Comparison of ENCODE assay signal across 12 cellular contexts in genomic region chr13:99421758-99422555, GRCh38.
DNase-seq lines count a peak whose midpoint lies in the region; ATAC-seq and TF ChIP-seq lines count a peak whose summit lies in the region.
"Had no signal": no experiment of that assay in that cellular context is flagged by ENCODE, and none has a peak within 500 bp of the region (broad histone marks: within the 10 kb centered on the region; RNA-seq: fewer than 3 reads in every experiment).

No MANE protein-coding gene starts in this region.

- no peaks in the 10 kb centered on the region for H3K36me3 Mint-ChIP-seq in neural crest cell (ENCODE audit: low read depth)

- H3K4me3 Mint-ChIP-seq in neural crest cell, result no peak overlapping the region
- H3K4me3 Mint-ChIP-seq: endodermal cell had no signal

- peak; percentile 15 for DNase-seq in SKM-1 treated with dmso at 0.1 percent for 144 hours (lab: John Stamatoyannopoulos, UW; ENCODE audit: unreplicated experiment)
- no peak for DNase-seq in SKM-1 (lab: John Stamatoyannopoulos, UW; ENCODE audit: unreplicated experiment)
- DNase-seq in activated CD8-positive, alpha-beta memory T cell treated with anti-CD3 and anti-CD28 coated beads, Interleukin-2, amount 50 U/mL, for 48 hours, result peak; percentile 69
- DNase-seq in neural crest cell (ENCODE audit: low read depth, low spot score), result no peak
- no peak for DNase-seq in NCI-H2029 (lab: John Stamatoyannopoulos, UW)
- DNase-seq in HUDEP-2 (lab: John Stamatoyannopoulos, UW; ENCODE audit: unreplicated experiment in 76 of 76), result no peak
- DNase-seq: endodermal cell; mesendoderm; NCI-H1105 treated with DMSO at 0.1 percent for 48 hours; NK-92 treated with Interleukin-12 subunit alpha and Interleukin-12 subunit beta, amount 100 ng/mL, for 24 hours had no signal

- no peaks in the 10 kb centered on the region for H3K9me3 Mint-ChIP-seq in neural crest cell
- H3K9me3 Mint-ChIP-seq: endodermal cell had no signal

- TF ChIP-seq CTCF in neural crest cell (conservative IDR thresholded peaks at IDR 0.05), result no peak

- peaks cover 58% of the 10 kb centered on the region for H3K27me3 Mint-ChIP-seq in neural crest cell (ENCODE audit: low read depth)

- peak overlapping the region; percentile 58 for H3K27ac Mint-ChIP-seq in neural crest cell (ENCODE audit: unreplicated experiment)
- H3K27ac Mint-ChIP-seq: endodermal cell had no signal

- ATAC-seq in HG02610 (IDR thresholded peaks at IDR 0.05; ENCODE audit: unreplicated experiment), result peak; percentile 50
- no peak for ATAC-seq in GM18520 (IDR thresholded peaks at IDR 0.05; ENCODE audit: unreplicated experiment)

- peaks cover 16% of the 10 kb centered on the region for H3K4me1 Mint-ChIP-seq in neural crest cell

Comparison
In these comparisons a context has a peak if more than half of its experiments do, and no peak if none do; other contexts are left out.
1. DNase-seq: peak in SKM-1 treated with dmso at 0.1 percent for 144 hours (single experiment) and activated CD8-positive, alpha-beta memory T cell treated with anti-CD3 and anti-CD28 coated beads, Interleukin-2, amount 50 U/mL, for 48 hours (single experiment); none in SKM-1 (single experiment), neural crest cell (single experiment), NCI-H2029 (single experiment) and HUDEP-2 (0 of 76).